ENCODE assay signal across 16 cellular contexts in the genomic region with DNA sequence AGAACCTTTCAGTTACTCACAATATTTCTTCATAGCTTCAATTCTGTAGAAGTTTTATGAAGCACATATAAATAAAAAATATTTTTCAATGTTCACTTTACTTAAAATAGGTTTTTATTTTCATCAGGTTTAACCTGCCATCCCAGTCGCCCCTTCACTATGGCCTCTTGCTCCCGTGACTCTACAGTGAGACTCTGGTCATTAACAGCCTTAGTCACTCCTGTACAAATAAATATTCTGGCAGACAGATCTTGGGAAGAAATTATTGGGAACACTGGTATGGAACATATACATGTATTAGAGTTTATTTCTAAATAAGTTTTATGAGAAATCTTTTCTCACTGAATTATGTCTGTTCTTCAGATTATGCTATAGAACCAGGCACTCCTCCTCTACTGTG. TPM values are rescaled to one million over a fixed set of nuclear protein-coding genes. Genes with fewer than 3 reads are reported as not detected.
DNase-seq lines count a peak whose midpoint lies in the region; ATAC-seq and TF ChIP-seq lines count a peak whose summit lies in the region.
"Had no signal": no experiment of that assay in that cellular context is flagged by ENCODE, and none has a peak within 500 bp of the region (broad histone marks: within the 10 kb centered on the region; RNA-seq: fewer than 3 reads in every experiment).

No MANE protein-coding gene starts in this region.

- 58 to 62% methylated on average over 2 of the region's 2 CpGs for WGBS in GM23248 (ENCODE audit: low coverage in 1 of 2, low lambda C conversion rate in 2 of 2, missing lambda C conversion rate in 2 of 2), 2 experiments

- no peak overlapping the region for H3K4me3 ChIP-seq in DOHH2 (ENCODE audit: low read length)
- no peak overlapping the region for H3K4me3 ChIP-seq in GM23248
- H3K4me3 ChIP-seq in PC-3 (ENCODE audit: low read length) = no peak overlapping the region
- H3K4me3 ChIP-seq in osteoblast (ENCODE audit: insufficient read depth, low read length) = no peak overlapping the region
- H3K4me3 ChIP-seq in A673 (ENCODE audit: low read depth, low read length, poor library complexity, severe bottlenecking) = no peak overlapping the region

- POLR2A ChIA-PET in PC-3 (lab: Charles Lee; ENCODE audit: unreplicated experiment) = interaction anchor here (0.6 kb wide), 1 partner anchor 9 kb away, joined by 5 read pairs; no protein-coding TSS in a partner anchor
- POLR2A ChIA-PET in A673 (lab: Charles Lee; ENCODE audit: low non-redundant PET) = no interaction called here

- H3K9me2 ChIP-seq in DOHH2 (replicated peaks; ENCODE audit: control insufficient read depth, low read length) (no peaks in the 10 kb centered on the region), GM23248 (ENCODE audit: insufficient read depth) (no peaks in the 10 kb centered on the region), PC-3 (replicated peaks; ENCODE audit: low read length) (no peaks in the 10 kb centered on the region)

- H3K36me3 ChIP-seq in DOHH2 (ENCODE audit: control insufficient read depth, low read length) (no peaks in the 10 kb centered on the region), GM23248 (ENCODE audit: low read depth) (no peaks in the 10 kb centered on the region), PC-3 (ENCODE audit: low read depth, low read length) (no peaks in the 10 kb centered on the region), osteoblast (ENCODE audit: insufficient read depth, low read length) (no peaks in the 10 kb centered on the region), A673 (ENCODE audit: insufficient read depth, low read length, poor library complexity, severe bottlenecking) (no peaks in the 10 kb centered on the region)

- H3K4me1 ChIP-seq in DOHH2 (ENCODE audit: control insufficient read depth, low read length) (peaks cover 18% of the 10 kb centered on the region), GM23248 (ENCODE audit: insufficient read depth) (peaks cover 15% of the 10 kb centered on the region), PC-3 (ENCODE audit: insufficient read depth, low read length) (peaks cover 7% of the 10 kb centered on the region; the same call in 1 of the 2 replicates), osteoblast (ENCODE audit: insufficient read depth, low read length) (peaks cover 5% of the 10 kb centered on the region), A673 (ENCODE audit: insufficient read depth, low read length, poor library complexity, severe bottlenecking) (no peaks in the 10 kb centered on the region)

- peak overlapping the region; percentile 44 for H3K4me2 ChIP-seq in DOHH2 (ENCODE audit: low read length)
- H3K4me2 ChIP-seq in GM23248 (ENCODE audit: unreplicated experiment) = no peak overlapping the region
- 0 out of 2 replicates have a peak overlapping the region, but pooled peaks have one; percentile 49 for H3K4me2 ChIP-seq in PC-3 (ENCODE audit: low read length)
- H3K4me2 ChIP-seq in osteoblast (ENCODE audit: insufficient read depth, low read length) = no peak overlapping the region

- H4K20me1 ChIP-seq in DOHH2 (ENCODE audit: control insufficient read depth, insufficient read depth, low read depth, low read length) (no peaks in the 10 kb centered on the region), GM23248 (ENCODE audit: insufficient read depth) (no peaks in the 10 kb centered on the region), PC-3 (ENCODE audit: low read length) (no peaks in the 10 kb centered on the region), osteoblast (ENCODE audit: insufficient read depth, low read length) (no peaks in the 10 kb centered on the region)

- peak overlapping the region; percentile 32; the same call in 1 of the 2 replicates for H3K27ac ChIP-seq in DOHH2 (ENCODE audit: low read depth, low read length)
- no peak overlapping the region for H3K27ac ChIP-seq in GM23248
- H3K27ac ChIP-seq in PC-3 (ENCODE audit: low read length) = no peak overlapping the region; the same call in 1 of the 2 replicates
- no peak overlapping the region for H3K27ac ChIP-seq in osteoblast (ENCODE audit: low read depth, low read length)
- no peak overlapping the region for H3K27ac ChIP-seq in A673 (ENCODE audit: low read depth, low read length, poor library complexity, severe bottlenecking)

- H3F3A ChIP-seq in DOHH2 (ENCODE audit: control insufficient read depth, insufficient read depth) (peaks cover 6% of the 10 kb centered on the region; the same call in 1 of the 2 replicates), GM23248 (ENCODE audit: insufficient read depth) (no peaks in the 10 kb centered on the region), PC-3 (ENCODE audit: low read length, unreplicated experiment) (no peaks in the 10 kb centered on the region)

- peak; percentile 36 for DNase-seq in GM23248
- peak; percentile 36 for DNase-seq in PC-3
- no peak for DNase-seq in osteoblast (ENCODE audit: insufficient read length, low spot score, missing footprints)
- DNase-seq in A673 (ENCODE audit: low spot score) = no peak
- DNase-seq in occipital lobe (lab: John Stamatoyannopoulos, UW) = no peak
- DNase-seq: DND-41, NCI-H1105 treated with DMSO at 0.1 percent for 48 hours, NCI-H1694, NCI-H2081 treated with DMSO at 0.1 percent for 48 hours, Right ventricle myocardium superior, T-cell had no signal

- H2AFZ ChIP-seq in GM23248 (peak overlapping the region; percentile 65), PC-3 (ENCODE audit: low read length) (0 out of 2 replicates have a peak overlapping the region, but pooled peaks have one; percentile 13), osteoblast (ENCODE audit: low read length) (peak overlapping the region; percentile 67)

- TF ChIP-seq CTCF in DOHH2 (IDR thresholded peaks at IDR 0.05; ENCODE audit: low read depth, low read length, poor library complexity, severe bottlenecking) (no peak), PC-3 (conservative IDR thresholded peaks at IDR 0.05; ENCODE audit: low read depth, low read length) (no peak), osteoblast (IDR thresholded peaks at IDR 0.05; ENCODE audit: extremely low read depth, low read depth, low read length) (no peak), A673 (conservative IDR thresholded peaks at IDR 0.05; ENCODE audit: low read depth, low read length) (no peak)

- H3K79me2 ChIP-seq in DOHH2 (ENCODE audit: control insufficient read depth, low read length) (no peaks in the 10 kb centered on the region), GM23248 (ENCODE audit: insufficient read depth) (no peaks in the 10 kb centered on the region), PC-3 (ENCODE audit: low read length) (no peaks in the 10 kb centered on the region), osteoblast (ENCODE audit: insufficient read depth, low read length) (no peaks in the 10 kb centered on the region)

- ATAC-seq in PC-3 (peak; percentile 80), HG03135 (IDR thresholded peaks at IDR 0.05; ENCODE audit: unreplicated experiment) (no peak)
- ATAC-seq: T-cell had no signal

- H3K9ac ChIP-seq in GM23248 (0 out of 2 replicates have a peak overlapping the region, but pooled peaks have one; percentile 14), PC-3 (ENCODE audit: low read length) (no peak overlapping the region)

- intact Hi-C loops in PC-3 (cut with micrococcal nuclease) = loop anchor here (1.0 to 5.0 kb wide), 4 partner anchors 43 to 192 kb away; no protein-coding TSS in a partner anchor
- intact Hi-C loops in A673 (cut with micrococcal nuclease; ENCODE audit: unreplicated experiment) = loop anchor here (5.0 kb wide), 1 partner anchor 193 kb away; no protein-coding TSS in a partner anchor

- in situ Hi-C loops in GM23248 (cut with MboI) = no loop called here

- BruUV-seq in PC-3 (replicated peaks; lab: Mats Ljungman, UMichigan) = no TSS peak
- no TSS peak for BruUV-seq in A673 (replicated peaks; lab: Mats Ljungman, UMichigan)

- no peaks in the 10 kb centered on the region for H3K9me3 ChIP-seq in DOHH2 (ENCODE audit: control insufficient read depth, insufficient read depth, low read length)
- H3K9me3 ChIP-seq in GM23248 (ENCODE audit: low read depth) = no peaks in the 10 kb centered on the region
- H3K9me3 ChIP-seq in PC-3 (ENCODE audit: low read length) = no peaks in the 10 kb centered on the region
- no peaks in the 10 kb centered on the region for H3K9me3 ChIP-seq in osteoblast (ENCODE audit: low read depth, low read length)
- H3K9me3 ChIP-seq in A673 (ENCODE audit: low read depth, low read length, poor library complexity, severe bottlenecking) = no peaks in the 10 kb centered on the region

- CTCF ChIA-PET in PC-3 (lab: Charles Lee) = interaction anchor here (1.0 kb wide), 2 partner anchors 127 to 191 kb away, joined by 3 to 12 read pairs; no protein-coding TSS in a partner anchor
- CTCF ChIA-PET in A673 (lab: Charles Lee) = interaction anchor here (1.0 kb wide), 1 partner anchor 191 kb away, joined by 8 read pairs; no protein-coding TSS in a partner anchor

- H3K27me3 ChIP-seq in DOHH2 (ENCODE audit: control insufficient read depth, low read length) (no peaks in the 10 kb centered on the region), GM23248 (replicated peaks; ENCODE audit: insufficient read depth) (no peaks in the 10 kb centered on the region), PC-3 (ENCODE audit: low read length) (no peaks in the 10 kb centered on the region), osteoblast (ENCODE audit: insufficient read depth, low read length) (no peaks in the 10 kb centered on the region), A673 (replicated peaks; ENCODE audit: insufficient read depth, low read depth, low read length, poor library complexity) (no peaks in the 10 kb centered on the region)

RNA-seq across cellular contexts. Expression of a gene that starts 45.7 kb away (rescaled TPM):
- not detected in 2 replicates for total RNA-seq in GM23248 (2014; rRNA removed; shearing (Covaris generic))
- polyA plus RNA-seq in GM23248 (2016; fragmentation: Nextera tagmentation; extraction: Ambion mirVana) = 0.73 and 0.90 TPM in 2 replicates
- total RNA-seq in PC-3 (2014; rRNA removed) = 0.15 TPM in 1 of 2 replicates, not detected in the other
- total RNA-seq in osteoblast = 0.59 and 0.72 TPM in 2 replicates
- total RNA-seq in A673 (2021) = not detected in 2 replicates
- total RNA-seq in occipital lobe = 1.1 TPM
- total RNA-seq: OCI-LY7, T-cell had no signal
- polyA plus RNA-seq: CD14-positive monocyte, IgD-negative memory B cell had no signal

Comparison
In these comparisons a context has a peak if more than half of its experiments do, and no peak if none do; other contexts are left out.
1. H3K4me2 ChIP-seq: peak in DOHH2 (single experiment) and PC-3 (single experiment); none in GM23248 (single experiment) and osteoblast (single experiment).
2. DNase-seq: peak in GM23248 (single experiment) and PC-3 (single experiment); none in osteoblast (single experiment), A673 (single experiment) and occipital lobe (single experiment).
3. H2AFZ ChIP-seq: peak in every context shown above with its lines; median percentile 67 in osteoblast; 65 in GM23248; 13 in PC-3.